ENCODE assay signal across 10 cellular contexts in genomic region chr19:45814851-45815481, GRCh38. TPM values are rescaled to one million over a fixed set of nuclear protein-coding genes. Genes with fewer than 3 reads are reported as not detected.
DNase-seq lines count a peak whose midpoint lies in the region; ATAC-seq and TF ChIP-seq lines count a peak whose summit lies in the region.
"Had no signal": no experiment of that assay in that cellular context is flagged by ENCODE, and none has a peak within 500 bp of the region (broad histone marks: within the 10 kb centered on the region; RNA-seq: fewer than 3 reads in every experiment).

Gene RSPH6A, minus strand, starts transcription at chr19:45815308. Its CDS starts 132 bp downstream, at chr19:45815176.

- no peaks in the 10 kb centered on the region for H3K9me3 Mint-ChIP-seq in activated naive CD4-positive, alpha-beta T cell treated with anti-CD3 and anti-CD28 coated beads, Interleukin-2, amount 10 ng/mL, durations not matched to agents 7 days and 5 days
- H3K9me3 Mint-ChIP-seq: IgD-negative memory B cell had no signal

- peaks cover 19% of the 10 kb centered on the region for H3K27me3 Mint-ChIP-seq in activated naive CD4-positive, alpha-beta T cell treated with anti-CD3 and anti-CD28 coated beads, Interleukin-2, amount 10 ng/mL, durations not matched to agents 7 days and 5 days

- H3K56ac ChIP-seq in IMR-90 (ENCODE audit: extremely low read depth, insufficient read depth, low read length) = no peak within 1 kb of the TSS

- no peak within 1 kb of the TSS for H3K4me2 ChIP-seq in IMR-90 (ENCODE audit: low read depth, low read length)

- H3K4me1 ChIP-seq in IMR-90 (ENCODE audit: control insufficient read depth, insufficient read depth, low read length) = peaks cover 6% of the 10 kb centered on the region

- no peaks in the 10 kb centered on the region; a peak in 1 of 4 replicates for H3K79me1 ChIP-seq in IMR-90 (ENCODE audit: low read depth in 1 of 2, low read length in 2 of 2)

- in situ Hi-C loops in IMR-90 (cut with MboI; ENCODE audit: low sequenced_read_pairs) = no loop called here
- in situ Hi-C loops in brain microvascular endothelial cell (cut with HindIII; ENCODE audit: low pct_ligation_motif_present, low sequenced_read_pairs) = no loop called here

- no peaks in the 10 kb centered on the region for H3K9me3 ChIP-seq in IMR-90 (ENCODE audit: control insufficient read depth, insufficient read depth, low read length)

- H3K9me1 ChIP-seq in IMR-90 (ENCODE audit: insufficient read depth, low read length) = peaks cover 5% of the 10 kb centered on the region

- no peak for ATAC-seq in IMR-90 (ENCODE audit: low read depth)

- no peak within 1 kb of the TSS; the same call in 1 of the 2 replicates for H3K4ac ChIP-seq in IMR-90 (ENCODE audit: low read depth, low read length)

- peak within 1 kb of the TSS; percentile 42 for H2AK9ac ChIP-seq in IMR-90 (replicated peaks; ENCODE audit: low read depth, low read length, poor library complexity)

- H3K4me3 ChIP-seq in IMR-90 (ENCODE audit: insufficient read depth, low read depth, low read length) (no peak within 1 kb of the TSS), brain microvascular endothelial cell (ENCODE audit: low read depth, low read length) (peak within 1 kb of the TSS; percentile 37), skeletal muscle cell (ENCODE audit: low read depth, low read length) (peak within 1 kb of the TSS; percentile 9)

- no peak within 1 kb of the TSS for H2AK5ac ChIP-seq in IMR-90 (ENCODE audit: low read depth, low read length)

- dilution Hi-C loops in IMR-90 (cut with HindIII; ENCODE audit: low sequenced_read_pairs, unreplicated experiment) = no loop called here

- TF ChIP-seq CTCF in IMR-90 (conservative IDR thresholded peaks at IDR 0.05; ENCODE audit: low read depth, low read length) (no peak), brain microvascular endothelial cell (IDR thresholded peaks at IDR 0.05; ENCODE audit: low read depth, low read length, missing control alignments) (no peak)

- no peak within 1 kb of the TSS for H3K23ac ChIP-seq in IMR-90 (ENCODE audit: low read depth, low read length)

- no peak within 1 kb of the TSS for H3K27ac ChIP-seq in IMR-90 (ENCODE audit: insufficient read depth, low read length)
- no peak within 1 kb of the TSS for H3K27ac ChIP-seq in brain microvascular endothelial cell

- DNase-seq in IMR-90 = no peak
- DNase-seq in brain microvascular endothelial cell = no peak
- peak; percentile 49 for DNase-seq in left kidney (ENCODE audit: low read depth, low spot score)
- DNase-seq in skeletal muscle cell (ENCODE audit: low read depth) = no peak
- DNase-seq in activated naive CD4-positive, alpha-beta T cell treated with anti-CD3 and anti-CD28 coated beads, Interleukin-2, amount 10 ng/mL, durations not matched to agents 7 days and 5 days = no peak
- no peak for DNase-seq in activated CD4-positive, CD25-positive, alpha-beta regulatory T cell (lab: John Stamatoyannopoulos, UW)
- no peak for DNase-seq in DMS114 treated with DMSO at 0.1 percent for 48 hours (lab: John Stamatoyannopoulos, UW; ENCODE audit: unreplicated experiment)
- no peak for DNase-seq in activated CD4-positive, alpha-beta T cell treated with anti-CD3 and anti-CD28 coated beads for 4 hours
- DNase-seq: kidney glomerular epithelial cell had no signal

- WGBS in IMR-90 (ENCODE audit: extremely low coverage in 2 of 2, insufficient read length in 1 of 2), 2 experiments = 74% methylated on average over 24 of the region's 40 CpGs; no CpG with 5 or more reads in 1 of the 2 experiments

- H4K8ac ChIP-seq in IMR-90 (ENCODE audit: low read depth in 2 of 2, low read length in 2 of 2) = no peak within 1 kb of the TSS

- POLR2A ChIA-PET in IMR-90 (lab: Charles Lee; ENCODE audit: unreplicated experiment) = no interaction called here

- H3K27ac Mint-ChIP-seq in activated naive CD4-positive, alpha-beta T cell treated with anti-CD3 and anti-CD28 coated beads, Interleukin-2, amount 10 ng/mL, durations not matched to agents 7 days and 5 days = no peak within 1 kb of the TSS

- CTCF ChIA-PET in IMR-90 (lab: Yijun Ruan, JAX) = no interaction called here
- CTCF ChIA-PET in activated naive CD4-positive, alpha-beta T cell treated with anti-CD3 and anti-CD28 coated beads, Interleukin-2, amount 10 ng/mL, durations not matched to agents 7 days and 5 days (lab: Charles Lee) = interaction anchor here (1.5 to 2.8 kb wide), 3 partner anchors 8 to 46 kb away, joined by 4 to 8 read pairs (median 8); partner anchors contain the start of gene SIX5

- no peak within 1 kb of the TSS for H3K9ac ChIP-seq in IMR-90 (ENCODE audit: low read depth, low read length)

- H3K27me3 ChIP-seq in IMR-90 (ENCODE audit: control insufficient read depth, insufficient read depth, low read length) (no peaks in the 10 kb centered on the region), brain microvascular endothelial cell (replicated peaks) (no peaks in the 10 kb centered on the region)

- H2BK15ac ChIP-seq in IMR-90 (ENCODE audit: low read depth, low read length) = no peak within 1 kb of the TSS

- BruUV-seq in IMR-90 (replicated peaks; lab: Mats Ljungman, UMichigan) = no TSS peak

- H4K91ac ChIP-seq in IMR-90 (ENCODE audit: insufficient read depth, low read depth, low read length) = no peak within 1 kb of the TSS

- H3K4me1 Mint-ChIP-seq in activated naive CD4-positive, alpha-beta T cell treated with anti-CD3 and anti-CD28 coated beads, Interleukin-2, amount 10 ng/mL, durations not matched to agents 7 days and 5 days = peaks cover 8% of the 10 kb centered on the region

- peaks cover 2% of the 10 kb centered on the region for H3K36me3 Mint-ChIP-seq in activated naive CD4-positive, alpha-beta T cell treated with anti-CD3 and anti-CD28 coated beads, Interleukin-2, amount 10 ng/mL, durations not matched to agents 7 days and 5 days
- H3K36me3 Mint-ChIP-seq: IgD-negative memory B cell had no signal

- H3K18ac ChIP-seq in IMR-90 (ENCODE audit: low read depth, low read length) = no peak within 1 kb of the TSS

- H2AFZ ChIP-seq in IMR-90 (replicated peaks; ENCODE audit: low read length, poor library complexity) = no peak within 1 kb of the TSS

- H2BK5ac ChIP-seq in IMR-90 (ENCODE audit: low read depth, low read length, poor library complexity, severe bottlenecking) = no peak within 1 kb of the TSS

- no peak for TF ChIP-seq RAD21 in IMR-90 (IDR thresholded peaks at IDR 0.05; ENCODE audit: low read length)

- peaks cover 5% of the 10 kb centered on the region; the same call in 1 of the 2 replicates for H4K20me1 ChIP-seq in IMR-90 (ENCODE audit: insufficient read depth, low read length)

- H3K36me3 ChIP-seq in IMR-90 (ENCODE audit: control insufficient read depth, insufficient read depth, low read length) (peaks cover 14% of the 10 kb centered on the region; the same call in 1 of the 2 replicates), brain microvascular endothelial cell (replicated peaks) (peaks cover 2% of the 10 kb centered on the region)

- H4K5ac ChIP-seq in IMR-90 (ENCODE audit: low read depth, low read length) = no peak within 1 kb of the TSS

- H2BK120ac ChIP-seq in IMR-90 (ENCODE audit: low read depth, low read length) = no peak within 1 kb of the TSS

- intact Hi-C loops in IMR-90 (cut with micrococcal nuclease) = no loop called here

- H2BK20ac ChIP-seq in IMR-90 (ENCODE audit: low read depth, low read length) = no peak within 1 kb of the TSS

- TF ChIP-seq POLR2A in IMR-90 (IDR thresholded peaks at IDR 0.05; ENCODE audit: low read depth, low read length) = no peak

- H3K14ac ChIP-seq in IMR-90 (replicated peaks; ENCODE audit: low read depth, low read length) = no peak within 1 kb of the TSS

- no peak within 1 kb of the TSS for H3K4me3 Mint-ChIP-seq in activated naive CD4-positive, alpha-beta T cell treated with anti-CD3 and anti-CD28 coated beads, Interleukin-2, amount 10 ng/mL, durations not matched to agents 7 days and 5 days

TF ChIP-seq in IMR-90, 13 proteins besides CTCF, POLR2A, EP300 and RAD21:
- TF ChIP-seq MXI1 (IDR thresholded peaks at IDR 0.05; ENCODE audit: borderline replicate concordance, low read depth, low read length) (no peak), CHD1 (IDR thresholded peaks at IDR 0.05; ENCODE audit: low read depth, low read length) (no peak), SMC3 (IDR thresholded peaks at IDR 0.05; ENCODE audit: low read depth, low read length) (no peak), RFX5 (IDR thresholded peaks at IDR 0.05; ENCODE audit: low read depth, low read length) (no peak), USF2 (IDR thresholded peaks at IDR 0.05; ENCODE audit: low read depth, low read length) (no peak), MAZ (IDR thresholded peaks at IDR 0.05; ENCODE audit: borderline replicate concordance, low read depth, low read length) (no peak)
- TF ChIP-seq, protein P1, sequence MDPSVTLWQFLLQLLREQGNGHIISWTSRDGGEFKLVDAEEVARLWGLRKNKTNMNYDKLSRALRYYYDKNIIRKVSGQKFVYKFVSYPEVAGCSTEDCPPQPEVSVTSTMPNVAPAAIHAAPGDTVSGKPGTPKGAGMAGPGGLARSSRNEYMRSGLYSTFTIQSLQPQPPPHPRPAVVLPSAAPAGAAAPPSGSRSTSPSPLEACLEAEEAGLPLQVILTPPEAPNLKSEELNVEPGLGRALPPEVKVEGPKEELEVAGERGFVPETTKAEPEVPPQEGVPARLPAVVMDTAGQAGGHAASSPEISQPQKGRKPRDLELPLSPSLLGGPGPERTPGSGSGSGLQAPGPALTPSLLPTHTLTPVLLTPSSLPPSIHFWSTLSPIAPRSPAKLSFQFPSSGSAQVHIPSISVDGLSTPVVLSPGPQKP (IDR thresholded peaks at IDR 0.05; ENCODE audit: borderline replicate concordance, low read depth, low read length) = no peak

RNA-seq across cellular contexts. Expression of gene RSPH6A, which starts in this region (rescaled TPM):
- under 0.01 TPM in 2 replicates for total RNA-seq in IMR-90 (2012; rRNA removed)
- 0.09 TPM in 1 of 2 replicates, not detected in the other for polyA plus RNA-seq in IMR-90 (2012; rRNA removed)
- polyA plus RNA-seq in IMR-90 (2012; cell fraction: cytosol; rRNA removed) = 0.04 TPM in 1 of 2 replicates, not detected in the other
- polyA plus RNA-seq in IMR-90 (2012; cell fraction: nucleus; rRNA removed; ENCODE audit: low replicate concordance) = 0.04 and 0.05 TPM in 2 replicates
- polyA plus RNA-seq: IgD-negative memory B cell had no signal
